Comparison of ENCODE assay signal across 24 cellular contexts in genomic region chr9:117043159-117043558, GRCh38.
DNase-seq lines count a peak whose midpoint lies in the region; ATAC-seq and TF ChIP-seq lines count a peak whose summit lies in the region.
"Had no signal": no experiment of that assay in that cellular context is flagged by ENCODE, and none has a peak within 500 bp of the region (broad histone marks: within the 10 kb centered on the region; RNA-seq: fewer than 3 reads in every experiment).

No MANE protein-coding gene starts in this region.

- H4K91ac ChIP-seq in trophoblast cell (ENCODE audit: low read depth, low read length): no peak overlapping the region

- H3K36me3 ChIP-seq in hepatocyte (replicated peaks; ENCODE audit: insufficient read depth, low read depth) (no peaks in the 10 kb centered on the region), trophoblast cell (ENCODE audit: control insufficient read depth in 1 of 2, insufficient read depth in 2 of 2, low read length in 2 of 2) (no peaks in the 10 kb centered on the region)
- H3K36me3 ChIP-seq: BLaER1 had no signal

- no peak overlapping the region for H3K4me3 ChIP-seq in hepatocyte
- H3K4me3 ChIP-seq in trophoblast cell (ENCODE audit: low read depth, low read length): no peak overlapping the region
- H3K4me3 ChIP-seq: BLaER1, GM12878 had no signal

- no peak overlapping the region for H2BK120ac ChIP-seq in trophoblast cell (ENCODE audit: insufficient read depth, low read length, poor library complexity)

- H4K12ac ChIP-seq in trophoblast cell (ENCODE audit: low read depth, low read length): no peak overlapping the region

- no peak overlapping the region for H3K4ac ChIP-seq in trophoblast cell (ENCODE audit: low read depth, low read length)

- H3K9ac ChIP-seq in trophoblast cell (ENCODE audit: low read length): no peak overlapping the region
- H3K9ac ChIP-seq: BLaER1 had no signal

- H3K79me2 ChIP-seq in hepatocyte (no peaks in the 10 kb centered on the region), trophoblast cell (ENCODE audit: control insufficient read depth, insufficient read depth, low read length, poor library complexity) (no peaks in the 10 kb centered on the region)

- H3K9me3 ChIP-seq in hepatocyte (ENCODE audit: low read depth) (no peaks in the 10 kb centered on the region), trophoblast cell (ENCODE audit: insufficient read depth, low read depth, low read length) (no peaks in the 10 kb centered on the region)
- H3K9me3 ChIP-seq: BE2C, BLaER1 had no signal

- no peaks in the 10 kb centered on the region for H3K9me2 ChIP-seq in hepatocyte (replicated peaks; ENCODE audit: insufficient read depth)

- no peaks in the 10 kb centered on the region for H3K79me1 ChIP-seq in trophoblast cell (ENCODE audit: low read length)

- no peak overlapping the region for H3K4me2 ChIP-seq in hepatocyte
- H3K4me2 ChIP-seq in trophoblast cell (ENCODE audit: low read length): no peak overlapping the region
- H3K4me2 ChIP-seq: BLaER1 had no signal

- peaks cover 2% of the 10 kb centered on the region for H3K27me3 Mint-ChIP-seq in endothelial cell (ENCODE audit: unreplicated experiment)
- H3K27me3 Mint-ChIP-seq: CD4-positive, alpha-beta memory T cell; CD4-positive, CD25-positive, alpha-beta regulatory T cell; CD8-positive, alpha-beta memory T cell had no signal

- DNase-seq in cerebellum (ENCODE audit: low spot score) (peak; percentile 10), hepatocyte (ENCODE audit: low spot score) (peak; percentile 15), trophoblast cell (peak; percentile 31 to 63), NCI-H2107 treated with DMSO at 0.1 percent for 48 hours (lab: John Stamatoyannopoulos, UW; ENCODE audit: unreplicated experiment) (no peak), endothelial cell (ENCODE audit: low spot score) (no peak)
- DNase-seq: 8988T; ACHN; BE2C; C1 segment of cervical spinal cord; CD4-positive, alpha-beta memory T cell; CD4-positive, CD25-positive, alpha-beta regulatory T cell; CD8-positive, alpha-beta memory T cell; COR-L47; DMS 273 treated with DMSO at 0.1 percent for 48 hours; DMS153; DMS53; DMS79; DND-41; EL; GDM1 had no signal

- H3K9me3 Mint-ChIP-seq in endothelial cell (ENCODE audit: unreplicated experiment): no peaks in the 10 kb centered on the region

- H3K27me3 ChIP-seq in hepatocyte: no peaks in the 10 kb centered on the region
- H3K27me3 ChIP-seq in trophoblast cell (ENCODE audit: insufficient read depth, low read length): no peaks in the 10 kb centered on the region
- H3K27me3 ChIP-seq: BE2C, BLaER1 had no signal

- H3K18ac ChIP-seq in trophoblast cell (ENCODE audit: low read length): no peak overlapping the region

- 93% methylated on average over 1 of the region's 1 CpG for WGBS in hepatocyte (ENCODE audit: low lambda C conversion rate, missing lambda C conversion rate)
- no CpG with 5 or more reads among the region's 1 CpG for WGBS in trophoblast cell (ENCODE audit: extremely low coverage, insufficient coverage, insufficient read length)

- H3K4me1 ChIP-seq in hepatocyte (ENCODE audit: insufficient read depth) (no peaks in the 10 kb centered on the region), trophoblast cell (ENCODE audit: control insufficient read depth in 1 of 2, insufficient read depth in 2 of 2, low read length in 2 of 2) (no peaks in the 10 kb centered on the region)
- H3K4me1 ChIP-seq: BLaER1 had no signal

- no peak overlapping the region for H3K4me3 Mint-ChIP-seq in endothelial cell (ENCODE audit: unreplicated experiment)
- H3K4me3 Mint-ChIP-seq: CD14-positive monocyte; CD4-positive, alpha-beta memory T cell; CD4-positive, CD25-positive, alpha-beta regulatory T cell; CD8-positive, alpha-beta memory T cell had no signal

- no peak overlapping the region for H2BK5ac ChIP-seq in trophoblast cell (ENCODE audit: low read depth, low read length, poor library complexity)

- no peak for TF ChIP-seq CTCF in hepatocyte (IDR thresholded peaks at IDR 0.05; ENCODE audit: poor library complexity)
- no peak for TF ChIP-seq CTCF in endothelial cell (IDR thresholded peaks at IDR 0.05; ENCODE audit: unreplicated experiment)

- H4K20me1 ChIP-seq in hepatocyte (ENCODE audit: insufficient read depth, poor library complexity, severe bottlenecking): no peaks in the 10 kb centered on the region
- H4K20me1 ChIP-seq: BLaER1 had no signal

- H3K4me1 Mint-ChIP-seq in endothelial cell (ENCODE audit: unreplicated experiment): no peaks in the 10 kb centered on the region
- H3K4me1 Mint-ChIP-seq: CD14-positive monocyte; CD4-positive, alpha-beta memory T cell; CD4-positive, CD25-positive, alpha-beta regulatory T cell; CD8-positive, alpha-beta memory T cell had no signal

- no peak overlapping the region for H3K27ac Mint-ChIP-seq in endothelial cell (ENCODE audit: unreplicated experiment)
- H3K27ac Mint-ChIP-seq: CD14-positive monocyte; CD4-positive, alpha-beta memory T cell; CD4-positive, CD25-positive, alpha-beta regulatory T cell; CD8-positive, alpha-beta memory T cell had no signal

- no peak overlapping the region for H2BK12ac ChIP-seq in trophoblast cell (ENCODE audit: low read length)

- H3K27ac ChIP-seq in hepatocyte: no peak overlapping the region
- H3K27ac ChIP-seq in trophoblast cell (ENCODE audit: low read depth, low read length): no peak overlapping the region
- H3K27ac ChIP-seq: BLaER1 had no signal

- no peaks in the 10 kb centered on the region for H3K36me3 Mint-ChIP-seq in endothelial cell (ENCODE audit: low read depth, unreplicated experiment)
- H3K36me3 Mint-ChIP-seq: CD14-positive monocyte; CD4-positive, alpha-beta memory T cell; CD4-positive, CD25-positive, alpha-beta regulatory T cell; CD8-positive, alpha-beta memory T cell had no signal

- ATAC-seq in HG02852 (IDR thresholded peaks at IDR 0.05; ENCODE audit: unreplicated experiment): no peak
- ATAC-seq: GM12878 had no signal

- no peak overlapping the region for H3K23ac ChIP-seq in trophoblast cell (ENCODE audit: low read length)

- H4K8ac ChIP-seq in trophoblast cell (ENCODE audit: low read depth, low read length): no peak overlapping the region

- H3K14ac ChIP-seq in trophoblast cell (ENCODE audit: low read length): no peak overlapping the region

- H2AFZ ChIP-seq in hepatocyte (no peak overlapping the region), trophoblast cell (ENCODE audit: insufficient read depth, low read length, poor library complexity) (no peak overlapping the region)

- H2AK5ac ChIP-seq in trophoblast cell (ENCODE audit: low read length): no peak overlapping the region

Comparison
In these comparisons a context has a peak if more than half of its experiments do, and no peak if none do; other contexts are left out.
1. DNase-seq: peak in cerebellum (single experiment), hepatocyte (single experiment) and trophoblast cell (2 of 2); none in NCI-H2107 treated with DMSO at 0.1 percent for 48 hours (single experiment) and endothelial cell (single experiment).